ENCODE assay signal across 17 cellular contexts in the genomic region with DNA sequence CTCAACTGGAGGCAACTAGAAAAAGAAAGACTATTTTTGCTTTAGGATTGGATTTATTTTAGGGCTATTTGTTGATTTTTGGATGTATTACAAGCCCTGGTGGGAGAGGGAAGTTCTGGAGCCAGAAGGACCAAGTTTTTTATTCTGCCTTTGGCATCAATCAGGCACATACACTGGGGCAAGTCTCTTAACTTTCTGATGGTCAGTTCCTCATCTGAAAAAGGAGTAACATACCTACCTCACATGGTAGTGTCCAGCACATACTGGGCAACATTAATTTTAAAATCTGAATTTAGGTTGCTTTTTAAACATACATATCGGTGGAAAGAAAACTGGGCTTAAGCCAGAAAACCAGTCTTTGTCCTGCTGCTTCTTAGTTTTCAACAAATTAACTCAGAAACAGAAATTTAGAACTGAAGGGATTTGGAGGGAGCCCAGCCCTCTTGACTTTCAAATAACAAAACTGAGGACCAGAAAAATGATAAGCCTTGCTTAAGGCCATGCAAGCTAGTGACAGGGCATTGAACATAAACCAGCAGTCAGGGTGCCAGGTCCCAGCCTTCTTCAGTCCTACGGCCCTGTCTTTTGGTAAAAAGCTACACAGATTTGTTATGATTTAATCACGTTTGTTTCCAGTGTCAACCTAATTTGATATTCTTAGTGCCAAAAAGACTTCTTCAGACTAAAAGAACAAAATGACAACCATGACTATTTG.
DNase-seq lines count a peak whose midpoint lies in the region; ATAC-seq, FAIRE-seq and TF ChIP-seq lines count a peak whose summit lies in the region.
"Had no signal": no experiment of that assay in that cellular context is flagged by ENCODE, and none has a peak within 500 bp of the region (broad histone marks: within the 10 kb centered on the region; RNA-seq: fewer than 3 reads in every experiment).

No MANE protein-coding gene starts in this region.

- H4K20me1 ChIP-seq in hepatocyte (ENCODE audit: insufficient read depth, poor library complexity, severe bottlenecking) = no peaks in the 10 kb centered on the region

- DNase-seq in left ventricle myocardium inferior = no peak
- DNase-seq in Right ventricle myocardium superior = no peak
- DNase-seq in hepatocyte (ENCODE audit: low spot score) = no peak
- no peak for DNase-seq in psoas muscle
- DNase-seq in putamen (ENCODE audit: low spot score) = no peak
- no peak for DNase-seq in mesenteric fat pad (ENCODE audit: low spot score)
- DNase-seq in HTR-8/SVneo (ENCODE audit: insufficient read length, low spot score) = no peak
- DNase-seq in stimulated activated CD4-positive, alpha-beta T cell treated with anti-CD3 and anti-CD28 coated beads, Interleukin-2, amount 100 ng/mL, for 48 hours = no peak
- DNase-seq: activated CD4-positive, alpha-beta T cell treated with anti-CD3 and anti-CD28 coated beads for 1 hour; cortex of kidney; naive B cell; NCI-H1436 treated with DMSO at 0.1 percent for 48 hours; NCI-H524 treated with DMSO at 0.1 percent for 48 hours; stimulated activated CD4-positive, alpha-beta T cell treated with anti-CD3 and anti-CD28 coated beads, Interleukin-4, amount 100 ng/mL, for 1 hour; stimulated activated naive CD8-positive, alpha-beta T cell treated with anti-CD3 and anti-CD28 coated beads, Interleukin-15, Interleukin-2, amounts not matched to agents 100 U/mL and 50 U/mL, for 24 hours had no signal

- no peaks in the 10 kb centered on the region for H3K9me2 ChIP-seq in hepatocyte (replicated peaks; ENCODE audit: insufficient read depth)

- WGBS in hepatocyte (ENCODE audit: low lambda C conversion rate, missing lambda C conversion rate) = 74% methylated on average over 3 of the region's 3 CpGs
- WGBS in psoas muscle, 3 donors = 56 to 75% (median 60%) methylated on average over 3 of the region's 3 CpGs

- H3K36me3 ChIP-seq in left ventricle myocardium inferior (no peaks in the 10 kb centered on the region), hepatocyte (replicated peaks; ENCODE audit: insufficient read depth, low read depth) (no peaks in the 10 kb centered on the region), psoas muscle (ENCODE audit: insufficient read depth in 1 of 2, low read depth in 1 of 2) (no peaks in the 10 kb centered on the region)

- H3K4me2 ChIP-seq in hepatocyte = peak overlapping the region; percentile 6

- no peaks in the 10 kb centered on the region for H3K79me2 ChIP-seq in hepatocyte

- no peak for FAIRE-seq in HTR-8/SVneo (lab: Jason Lieb, UNC)
- FAIRE-seq: GM18507 had no signal

- no peaks in the 10 kb centered on the region for H3K27me3 ChIP-seq in left ventricle myocardium inferior (ENCODE audit: low read depth)
- no peaks in the 10 kb centered on the region for H3K27me3 ChIP-seq in hepatocyte
- H3K27me3 ChIP-seq in psoas muscle (ENCODE audit: insufficient read depth in 3 of 3, low read length in 2 of 3) = no peaks in the 10 kb centered on the region

- H2AFZ ChIP-seq in hepatocyte = no peak overlapping the region

- intact Hi-C loops in left ventricle myocardium inferior (cut with micrococcal nuclease) = no loop called here
- intact Hi-C loops in Right ventricle myocardium superior (cut with DNase I) = loop anchor here (5.0 kb wide), 1 partner anchor 75 kb away; no protein-coding TSS in a partner anchor
- intact Hi-C loops in psoas muscle (cut with DNase I) = no loop called here

- H3K4me1 ChIP-seq in left ventricle myocardium inferior = peaks cover 70% of the 10 kb centered on the region
- peaks cover 23% of the 10 kb centered on the region for H3K4me1 ChIP-seq in hepatocyte (ENCODE audit: insufficient read depth)
- H3K4me1 ChIP-seq in psoas muscle = peaks cover 56% of the 10 kb centered on the region

- no peaks in the 10 kb centered on the region for H3K9me3 ChIP-seq in left ventricle myocardium inferior (replicated peaks)
- no peaks in the 10 kb centered on the region for H3K9me3 ChIP-seq in hepatocyte (ENCODE audit: low read depth)
- H3K9me3 ChIP-seq in psoas muscle = no peaks in the 10 kb centered on the region

- H3K27ac ChIP-seq in left ventricle myocardium inferior (replicated peaks) (peak overlapping the region; percentile 64), hepatocyte (peak overlapping the region; percentile 53), psoas muscle (peak overlapping the region; percentile 74)

- H3K4me3 ChIP-seq in left ventricle myocardium inferior (no peak overlapping the region), hepatocyte (no peak overlapping the region), psoas muscle (no peak overlapping the region)
- H3K4me3 ChIP-seq: lung had no signal

- TF ChIP-seq CTCF in left ventricle myocardium inferior (IDR thresholded peaks at IDR 0.05; ENCODE audit: borderline replicate concordance) (no peak), hepatocyte (IDR thresholded peaks at IDR 0.05; ENCODE audit: poor library complexity) (no peak), psoas muscle (IDR thresholded peaks at IDR 0.05) (no peak)

- ATAC-seq in Right ventricle myocardium superior (ENCODE audit: poor library complexity) (no peak), psoas muscle (no peak)
- ATAC-seq: stimulated activated naive CD8-positive, alpha-beta T cell treated with anti-CD3 and anti-CD28 coated beads, Interleukin-15, Interleukin-2, amounts not matched to agents 100 U/mL and 50 U/mL, for 24 hours had no signal
